Comparison of ENCODE assay signal across 1 cellular context in the genomic region with DNA sequence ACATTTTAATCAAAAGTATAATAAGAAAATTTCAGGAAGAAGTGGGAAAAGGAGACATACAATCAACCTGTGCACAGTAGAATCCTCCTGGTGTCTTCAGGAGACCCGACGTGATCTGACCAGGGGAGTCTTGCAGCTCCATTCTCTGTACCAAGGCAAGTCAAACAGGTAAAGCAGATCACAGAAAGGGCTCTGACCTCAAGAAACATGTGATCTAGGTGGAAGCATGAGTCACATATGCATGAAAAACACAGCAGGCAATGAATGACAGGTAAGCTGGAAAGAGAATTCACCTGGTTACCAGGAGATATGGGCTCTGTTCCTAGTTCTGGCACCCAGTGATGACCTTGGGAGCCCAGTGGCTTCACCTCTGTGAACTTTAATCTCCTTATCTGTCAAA.
TF ChIP-seq lines count a peak whose summit lies in the region.

No MANE protein-coding gene starts in this region.

TF ChIP-seq in H1, 55 proteins besides CTCF, POLR2A, EP300 and RAD21:
- TF ChIP-seq MAX (IDR thresholded peaks at IDR 0.05) = no peak
- no peak for TF ChIP-seq RNF2 (IDR thresholded peaks at IDR 0.05; ENCODE audit: borderline replicate concordance, low read depth, low read length, missing control alignments, poor library complexity, severe bottlenecking)
- no peak for TF ChIP-seq BCL11A (IDR thresholded peaks at IDR 0.05; ENCODE audit: low read depth in 2 of 2, low read length in 2 of 2)
- TF ChIP-seq GABPA (IDR thresholded peaks at IDR 0.05; ENCODE audit: borderline replicate concordance, insufficient read depth, low read length) = no peak
- no peak for TF ChIP-seq HDAC2 (IDR thresholded peaks at IDR 0.05; ENCODE audit: borderline replicate concordance in 1 of 2, low read depth in 2 of 2, low read length in 2 of 2)
- TF ChIP-seq SIN3A (conservative IDR thresholded peaks at IDR 0.05 in 1 of 2, IDR thresholded peaks at IDR 0.05 in 1 of 2; ENCODE audit: low read depth in 1 of 2, low read length in 2 of 2) = no peak
- no peak for TF ChIP-seq CHD2 (IDR thresholded peaks at IDR 0.05; ENCODE audit: low read length)
- no peak for TF ChIP-seq ATF3 (IDR thresholded peaks at IDR 0.05; ENCODE audit: insufficient read depth, low read depth, low read length)
- no peak for TF ChIP-seq GTF2F1 (IDR thresholded peaks at IDR 0.05; ENCODE audit: borderline replicate concordance, low read depth, low read length)
- TF ChIP-seq SP4 (IDR thresholded peaks at IDR 0.05; ENCODE audit: low read length) = no peak
- TF ChIP-seq SRF (IDR thresholded peaks at IDR 0.05; ENCODE audit: low read depth, low read length) = no peak
- no peak for TF ChIP-seq TAF1 (IDR thresholded peaks at IDR 0.05; ENCODE audit: low read depth, low read length)
- TF ChIP-seq, protein P1, sequence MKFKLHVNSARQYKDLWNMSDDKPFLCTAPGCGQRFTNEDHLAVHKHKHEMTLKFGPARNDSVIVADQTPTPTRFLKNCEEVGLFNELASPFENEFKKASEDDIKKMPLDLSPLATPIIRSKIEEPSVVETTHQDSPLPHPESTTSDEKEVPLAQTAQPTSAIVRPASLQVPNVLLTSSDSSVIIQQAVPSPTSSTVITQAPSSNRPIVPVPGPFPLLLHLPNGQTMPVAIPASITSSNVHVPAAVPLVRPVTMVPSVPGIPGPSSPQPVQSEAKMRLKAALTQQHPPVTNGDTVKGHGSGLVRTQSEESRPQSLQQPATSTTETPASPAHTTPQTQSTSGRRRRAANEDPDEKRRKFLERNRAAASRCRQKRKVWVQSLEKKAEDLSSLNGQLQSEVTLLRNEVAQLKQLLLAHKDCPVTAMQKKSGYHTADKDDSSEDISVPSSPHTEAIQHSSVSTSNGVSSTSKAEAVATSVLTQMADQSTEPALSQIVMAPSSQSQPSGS (IDR thresholded peaks at IDR 0.05; ENCODE audit: low read length) = no peak
- no peak for TF ChIP-seq JUN (IDR thresholded peaks at IDR 0.05; ENCODE audit: low read depth, low read length)
- no peak for TF ChIP-seq YY1 (IDR thresholded peaks at IDR 0.05; ENCODE audit: low read depth, low read length)
- no peak for TF ChIP-seq ZNF274 (IDR thresholded peaks at IDR 0.05; ENCODE audit: borderline replicate concordance, extremely low read depth, low read length)
